ENCODE assay signal across 16 cellular contexts in genomic region chr12:11853126-11853525, GRCh38.
DNase-seq lines count a peak whose midpoint lies in the region; ATAC-seq, FAIRE-seq and TF ChIP-seq lines count a peak whose summit lies in the region.
"Had no signal": no experiment of that assay in that cellular context is flagged by ENCODE, and none has a peak within 500 bp of the region (broad histone marks: within the 10 kb centered on the region; RNA-seq: fewer than 3 reads in every experiment).

No MANE protein-coding gene starts in this region.

- H3K9me3 Mint-ChIP-seq in dendritic cell treated with granulocyte-macrophage colony-stimulating factor and Interleukin-4, amounts not matched to agents 40 ng/mL and 50 ng/mL, for 4 days: no peaks in the 10 kb centered on the region
- H3K9me3 Mint-ChIP-seq: CD4-positive, alpha-beta memory T cell; naive thymus-derived CD8-positive, alpha-beta T cell had no signal

- DNase-seq in DMS79 treated with DMSO at 0.1 percent for 48 hours (lab: John Stamatoyannopoulos, UW) (peak; percentile 96), NCI-H1105 treated with DMSO at 0.1 percent for 48 hours (lab: John Stamatoyannopoulos, UW) (peak; percentile 99), NCI-H510A (lab: John Stamatoyannopoulos, UW) (peak; percentile 81), H54 (ENCODE audit: insufficient read length, low spot score) (no peak)
- DNase-seq: adrenal gland; CD4-positive, alpha-beta memory T cell; central memory CD4-positive, alpha-beta T cell; GF-D8; naive thymus-derived CD8-positive, alpha-beta T cell; NCI-H446 treated with DMSO at 0.1 percent for 48 hours had no signal

- peaks cover 84% of the 10 kb centered on the region for H3K4me1 Mint-ChIP-seq in dendritic cell treated with granulocyte-macrophage colony-stimulating factor and Interleukin-4, amounts not matched to agents 40 ng/mL and 50 ng/mL, for 4 days (ENCODE audit: low read depth)

- no peak for TF ChIP-seq POLR2A in H54 (IDR thresholded peaks at IDR 0.05; ENCODE audit: low read depth, low read length)

- no peak overlapping the region for H3K4me3 Mint-ChIP-seq in dendritic cell treated with granulocyte-macrophage colony-stimulating factor and Interleukin-4, amounts not matched to agents 40 ng/mL and 50 ng/mL, for 4 days

- H3K36me3 Mint-ChIP-seq in dendritic cell treated with granulocyte-macrophage colony-stimulating factor and Interleukin-4, amounts not matched to agents 40 ng/mL and 50 ng/mL, for 4 days (ENCODE audit: low read depth): peaks cover 99% of the 10 kb centered on the region

- ATAC-seq in HG02885 (IDR thresholded peaks at IDR 0.05; ENCODE audit: poor library complexity, unreplicated experiment) (no peak), HG03196 (IDR thresholded peaks at IDR 0.05; ENCODE audit: unreplicated experiment) (no peak)
- ATAC-seq: activated CD4-positive, CD25-positive, alpha-beta regulatory T cell treated with anti-CD3 and anti-CD28 coated beads, Interleukin-2, amount 50 U/mL, for 24 hours; HCT116; naive thymus-derived CD8-positive, alpha-beta T cell had no signal

- intact Hi-C loops in dendritic cell treated with granulocyte-macrophage colony-stimulating factor and Interleukin-4, amounts not matched to agents 40 ng/mL and 50 ng/mL, for 4 days (cut with micrococcal nuclease): no loop called here

- no peak for FAIRE-seq in H54 (lab: Jason Lieb, UNC)
- FAIRE-seq: frontal cortex had no signal

- peak overlapping the region; percentile 82 for H3K27ac Mint-ChIP-seq in dendritic cell treated with granulocyte-macrophage colony-stimulating factor and Interleukin-4, amounts not matched to agents 40 ng/mL and 50 ng/mL, for 4 days

- H3K27me3 Mint-ChIP-seq in dendritic cell treated with granulocyte-macrophage colony-stimulating factor and Interleukin-4, amounts not matched to agents 40 ng/mL and 50 ng/mL, for 4 days: no peaks in the 10 kb centered on the region
- H3K27me3 Mint-ChIP-seq: CD4-positive, alpha-beta memory T cell; naive thymus-derived CD8-positive, alpha-beta T cell had no signal
